8 cellular contexts compared by ENCODE assay signal in the genomic region with DNA sequence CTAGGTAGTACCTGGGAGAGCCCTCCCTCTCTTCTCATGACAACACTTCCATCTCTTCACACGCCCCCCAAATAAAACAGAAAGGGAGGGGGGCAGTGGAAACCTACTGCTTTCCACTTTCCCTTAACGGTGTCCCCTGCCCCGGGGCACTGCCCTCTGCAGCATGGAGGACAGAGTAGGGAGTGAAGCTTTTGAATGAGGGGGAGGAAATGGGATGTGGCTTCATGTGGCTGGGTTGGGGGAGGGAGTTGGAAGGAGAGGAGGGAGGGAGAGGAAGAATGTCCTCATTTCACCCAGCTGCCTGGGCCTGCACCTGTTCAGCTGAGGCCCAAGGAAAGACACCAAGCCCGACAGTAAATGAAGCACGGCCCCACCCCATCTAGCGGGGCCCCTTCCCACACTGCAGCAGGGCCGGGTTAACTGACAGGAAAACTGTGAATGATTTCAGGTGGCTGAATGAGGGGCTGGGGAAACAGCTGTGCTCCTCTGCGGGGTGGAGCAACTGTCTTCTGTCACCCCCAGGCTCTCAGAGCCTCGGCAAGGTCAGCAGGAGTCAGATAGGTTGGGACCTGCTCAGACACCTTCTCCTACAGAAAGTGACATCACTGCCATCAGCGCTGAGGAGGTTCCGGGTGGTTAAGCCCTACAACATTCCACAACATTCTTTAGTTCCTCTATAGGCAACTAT. TPM values are rescaled to one million over a fixed set of nuclear protein-coding genes. Genes with fewer than 3 reads are reported as not detected.
DNase-seq lines count a peak whose midpoint lies in the region; ATAC-seq and TF ChIP-seq lines count a peak whose summit lies in the region.

No MANE protein-coding gene starts in this region.

- H3K4me1 ChIP-seq in MM.1S (ENCODE audit: low read length) (peaks cover 12% of the 10 kb centered on the region), mesendoderm (ENCODE audit: control insufficient read depth, low read depth, low read length) (peaks cover 5% of the 10 kb centered on the region), gastrocnemius medialis (peaks cover 0 to 16% of the 10 kb centered on the region in 2 donors), testis (no peaks in the 10 kb centered on the region), prostate gland (replicated peaks) (no peaks in the 10 kb centered on the region)

- intact Hi-C loops in gastrocnemius medialis (cut with DNase I; ENCODE audit: low total_unique reads) (no loop called here), testis (cut with DNase I; ENCODE audit: low total_unique reads) (no loop called here), prostate gland (cut with DNase I) (no loop called here)

- H4K5ac ChIP-seq in mesendoderm (ENCODE audit: low read length): no peak overlapping the region

- no peak overlapping the region for H2BK5ac ChIP-seq in mesendoderm (ENCODE audit: low read length)

- TF ChIP-seq CTCF in MM.1S (IDR thresholded peaks at IDR 0.05; ENCODE audit: low read length): no peak
- TF ChIP-seq CTCF in gastrocnemius medialis (IDR thresholded peaks at IDR 0.05 in 4 of 5, conservative IDR thresholded peaks at IDR 0.05 in 1 of 5): no peak
- no peak for TF ChIP-seq CTCF in testis (IDR thresholded peaks at IDR 0.05)
- TF ChIP-seq CTCF in prostate gland (IDR thresholded peaks at IDR 0.05): no peak

- H2AFZ ChIP-seq in MM.1S (ENCODE audit: low read length): peak overlapping the region; percentile 86

- H2AK5ac ChIP-seq in mesendoderm (ENCODE audit: low read length): no peak overlapping the region

- H3K56ac ChIP-seq in mesendoderm (ENCODE audit: low read length): no peak overlapping the region

- WGBS in mesendoderm (ENCODE audit: extremely low coverage, insufficient coverage, low lambda C conversion rate): no CpG with 5 or more reads among the region's 11 CpGs
- 49 to 67% methylated on average over 9 to 11 of the region's 11 CpGs for WGBS in testis, 2 donors
- WGBS in prostate gland: 40% methylated on average over 11 of the region's 11 CpGs

- H3K79me2 ChIP-seq in MM.1S (ENCODE audit: low read length) (no peaks in the 10 kb centered on the region), mesendoderm (ENCODE audit: control insufficient read depth, insufficient read depth, low read length) (no peaks in the 10 kb centered on the region)

- H3K27me3 ChIP-seq in MM.1S (replicated peaks; ENCODE audit: insufficient read depth, low read length) (no peaks in the 10 kb centered on the region), mesendoderm (ENCODE audit: insufficient read depth, low read length, poor library complexity) (no peaks in the 10 kb centered on the region), gastrocnemius medialis (no peaks in the 10 kb centered on the region), testis (no peaks in the 10 kb centered on the region), prostate gland (replicated peaks; ENCODE audit: insufficient read depth) (no peaks in the 10 kb centered on the region)

- in situ Hi-C loops in GM18951 (cut with MboI; ENCODE audit: low sequenced_read_pairs, unreplicated experiment): no loop called here
- in situ Hi-C loops in gastrocnemius medialis (cut with MboI; ENCODE audit: low sequenced_read_pairs in 4 of 4): no loop called here

- H3K4me3 ChIP-seq in MM.1S (ENCODE audit: low read length) (peak overlapping the region; percentile 32), mesendoderm (ENCODE audit: low read length) (no peak overlapping the region), gastrocnemius medialis (no peak overlapping the region), testis (no peak overlapping the region), prostate gland (no peak overlapping the region)

- TF ChIP-seq POLR2A in GM18951 (IDR thresholded peaks at IDR 0.05; ENCODE audit: extremely low read depth, insufficient read depth, insufficient read length): peak; percentile 15
- TF ChIP-seq POLR2A in gastrocnemius medialis (IDR thresholded peaks at IDR 0.05): no peak
- TF ChIP-seq POLR2A in testis (IDR thresholded peaks at IDR 0.05): no peak
- no peak for TF ChIP-seq POLR2A in prostate gland (IDR thresholded peaks at IDR 0.05)

- no peak overlapping the region for H3K18ac ChIP-seq in mesendoderm (ENCODE audit: low read length)

- no peaks in the 10 kb centered on the region for H3K36me3 ChIP-seq in MM.1S (replicated peaks; ENCODE audit: insufficient read depth, low read length)
- no peaks in the 10 kb centered on the region for H3K36me3 ChIP-seq in mesendoderm (ENCODE audit: control insufficient read depth, insufficient read depth, low read length)
- no peaks in the 10 kb centered on the region for H3K36me3 ChIP-seq in gastrocnemius medialis
- H3K36me3 ChIP-seq in testis (ENCODE audit: low read depth, missing control alignments): no peaks in the 10 kb centered on the region
- H3K36me3 ChIP-seq in prostate gland: no peaks in the 10 kb centered on the region

- H3K9me3 ChIP-seq in MM.1S (replicated peaks; ENCODE audit: insufficient read depth, low read length): no peaks in the 10 kb centered on the region
- no peaks in the 10 kb centered on the region for H3K9me3 ChIP-seq in gastrocnemius medialis
- no peaks in the 10 kb centered on the region for H3K9me3 ChIP-seq in testis
- no peaks in the 10 kb centered on the region for H3K9me3 ChIP-seq in prostate gland

- no peaks in the 10 kb centered on the region for H3K9me2 ChIP-seq in MM.1S (replicated peaks; ENCODE audit: insufficient read depth, low read length)

- no peak overlapping the region for H3K4ac ChIP-seq in mesendoderm (ENCODE audit: low read depth, low read length)

- H3K4me2 ChIP-seq in MM.1S (ENCODE audit: low read depth, low read length) (peak overlapping the region; percentile 69), mesendoderm (ENCODE audit: low read length) (no peak overlapping the region)

- H3K79me1 ChIP-seq in mesendoderm (ENCODE audit: low read length): no peaks in the 10 kb centered on the region

- H3K27ac ChIP-seq in MM.1S (ENCODE audit: low read length) (peak overlapping the region; percentile 22; the same call in 1 of the 2 replicates), mesendoderm (ENCODE audit: low read depth, low read length) (no peak overlapping the region), gastrocnemius medialis (no peak overlapping the region), testis (no peak overlapping the region), prostate gland (no peak overlapping the region)

- H2BK15ac ChIP-seq in mesendoderm (replicated peaks; ENCODE audit: low read depth): no peak overlapping the region

- H3K9ac ChIP-seq in MM.1S (ENCODE audit: low read length) (no peak overlapping the region; the same call in 1 of the 2 replicates), mesendoderm (ENCODE audit: low read length) (no peak overlapping the region)

- no peaks in the 10 kb centered on the region for H4K20me1 ChIP-seq in MM.1S (ENCODE audit: insufficient read depth, low read length)

- H2BK120ac ChIP-seq in mesendoderm (ENCODE audit: low read depth, low read length): no peak overlapping the region

- DNase-seq in MM.1S: peak; percentile 10
- DNase-seq in activated CD8-positive, alpha-beta memory T cell treated with anti-CD3 and anti-CD28 coated beads, Interleukin-2, amount 50 U/mL, for 48 hours: peak; percentile 56
- peak; percentile 77 for DNase-seq in mesendoderm
- no peak for DNase-seq in gastrocnemius medialis
- no peak for DNase-seq in AG08395 (ENCODE audit: low spot score)
- no peak for DNase-seq in testis
- DNase-seq in prostate gland (ENCODE audit: low spot score): no peak

- H4K8ac ChIP-seq in mesendoderm (ENCODE audit: low read depth, low read length): no peak overlapping the region

- ATAC-seq in gastrocnemius medialis: no peak

- no peak overlapping the region for H3K23ac ChIP-seq in mesendoderm (ENCODE audit: low read length)

- H3F3A ChIP-seq in MM.1S (ENCODE audit: insufficient read depth, low read length): no peaks in the 10 kb centered on the region; the same call in 1 of the 2 replicates

RNA-seq across cellular contexts. Expression of a gene that starts 40.0 kb away (rescaled TPM):
- 18.5 TPM for polyA plus RNA-seq in mesendoderm (2013, experiment 1 of 2)
- polyA plus RNA-seq in mesendoderm (2013, experiment 2 of 2): 19.3 TPM
- total RNA-seq in gastrocnemius medialis (10 to 100 TPM; 16.3 to 49.2 (median 35.6) TPM), testis (10 to 100 TPM; 29.7 to 51.3 TPM), prostate gland (10 to 100 TPM; 35.4 to 42.5 TPM)
- 20.8 TPM for polyA plus RNA-seq in testis (ENCODE audit: insufficient read depth, low read depth, low replicate concordance)

Comparison
In these comparisons a context has a peak if more than half of its experiments do, and no peak if none do; other contexts are left out.
1. DNase-seq: peak in MM.1S (single experiment), activated CD8-positive, alpha-beta memory T cell treated with anti-CD3 and anti-CD28 coated beads, Interleukin-2, amount 50 U/mL, for 48 hours (single experiment) and mesendoderm (single experiment); none in gastrocnemius medialis (0 of 2), AG08395 (single experiment), testis (single experiment) and prostate gland (single experiment).